In the genomic region with DNA sequence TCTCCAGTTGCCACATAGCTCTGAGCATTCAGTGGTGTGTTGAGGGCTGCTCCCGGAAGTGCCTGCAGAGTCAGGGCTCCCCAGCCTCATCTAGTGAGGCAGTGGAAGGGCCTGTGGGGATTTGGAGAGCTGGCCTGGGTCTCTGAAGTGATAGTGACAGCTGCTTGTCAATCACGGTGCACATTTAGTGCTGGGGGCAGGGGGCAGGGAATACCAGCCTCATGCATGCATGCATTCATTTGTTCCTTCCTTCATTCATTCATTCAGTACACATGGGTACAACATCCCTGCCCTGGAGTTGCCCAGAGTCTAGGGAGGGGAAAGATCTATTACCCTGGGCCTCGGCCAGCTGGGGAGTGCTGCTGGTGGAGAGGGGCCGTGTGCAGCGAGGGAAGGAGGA, we compare ENCODE assay signal across 19 cellular contexts. TPM values are rescaled to one million over a fixed set of nuclear protein-coding genes. Genes with fewer than 3 reads are reported as not detected.
DNase-seq lines count a peak whose midpoint lies in the region; ATAC-seq, FAIRE-seq and TF ChIP-seq lines count a peak whose summit lies in the region.
"Had no signal": no experiment of that assay in that cellular context is flagged by ENCODE, and none has a peak within 500 bp of the region (broad histone marks: within the 10 kb centered on the region; RNA-seq: fewer than 3 reads in every experiment).

No MANE protein-coding gene starts in this region.

- no peaks in the 10 kb centered on the region for H3K79me1 ChIP-seq in neuronal stem cell (ENCODE audit: low read depth, low read length)

- no peak for TF ChIP-seq EP300 in K562 (IDR thresholded peaks at IDR 0.05; ENCODE audit: low read length)

- 31% methylated on average over 3 of the region's 5 CpGs for WGBS in K562 (ENCODE audit: insufficient coverage, low coverage, missing lambda C conversion rate)
- WGBS in neuronal stem cell (ENCODE audit: extremely low coverage in 2 of 2, insufficient read length in 2 of 2, insufficient replicate concordance in 1 of 2), 2 donors, result no CpG with 5 or more reads among the region's 5 CpGs

- H4K8ac ChIP-seq in neuronal stem cell (ENCODE audit: low read depth, low read length), result no peak overlapping the region

- no peaks in the 10 kb centered on the region for H3K9me1 ChIP-seq in K562 (ENCODE audit: control insufficient read depth, insufficient read depth, low read length)

- H2AFZ ChIP-seq in K562 (ENCODE audit: low read depth, low read length), result peak overlapping the region; percentile 55; the same call in 1 of the 2 replicates
- H2AFZ ChIP-seq in neuronal stem cell (ENCODE audit: low read length), result no peak overlapping the region

- POLR2A ChIA-PET in K562 (lab: Yijun Ruan, JAX), result interaction anchor here (0.6 to 1.8 kb wide), 3 partner anchors 14 to 126 kb away, joined by 3 to 7 read pairs (median 4); no protein-coding TSS in a partner anchor

- H2AK5ac ChIP-seq in neuronal stem cell (ENCODE audit: low read depth, low read length), result no peak overlapping the region

- H3K27ac ChIP-seq in K562 (ENCODE audit: extremely low read depth, low read depth, low read length) (no peak overlapping the region), cingulate gyrus (ENCODE audit: low read depth, low read length) (peak overlapping the region; percentile 4), neuronal stem cell (replicated peaks; ENCODE audit: low read length) (no peak overlapping the region), upper lobe of right lung (no peak overlapping the region)

- no peak overlapping the region for H2BK12ac ChIP-seq in neuronal stem cell (ENCODE audit: low read length)

- H3K4me2 ChIP-seq in K562 (ENCODE audit: insufficient read depth, low read length) (no peak overlapping the region), neuronal stem cell (ENCODE audit: insufficient read depth, low read length, poor library complexity, severe bottlenecking) (no peak overlapping the region)

- no peak overlapping the region for H3K4ac ChIP-seq in neuronal stem cell (ENCODE audit: low read length)

- no peak for TF ChIP-seq POLR2A in K562 (conservative IDR thresholded peaks at IDR 0.05)

- intact Hi-C loops in K562 (cut with micrococcal nuclease) (no loop called here), upper lobe of right lung (cut with DNase I) (no loop called here)

- no peaks in the 10 kb centered on the region for H4K20me1 ChIP-seq in K562 (replicated peaks; ENCODE audit: control insufficient read depth, insufficient read depth, low read length)

- no peaks in the 10 kb centered on the region for H3K79me2 ChIP-seq in K562 (ENCODE audit: control insufficient read depth, insufficient read depth, low read length)

- peak overlapping the region; percentile 0 for H3K14ac ChIP-seq in neuronal stem cell (ENCODE audit: low read length)

- H3K9ac ChIP-seq in K562 (ENCODE audit: insufficient read depth in 1 of 2, low read depth in 2 of 2, low read length in 2 of 2) (no peak overlapping the region), neuronal stem cell (ENCODE audit: low read depth, low read length, poor library complexity) (no peak overlapping the region)

- H3K27me3 ChIP-seq in K562 (ENCODE audit: control insufficient read depth in 2 of 2, insufficient read depth in 2 of 2, low read length in 2 of 2), result no peaks in the 10 kb centered on the region
- H3K27me3 ChIP-seq in neuronal stem cell (ENCODE audit: control insufficient read depth in 3 of 3, insufficient read depth in 3 of 3, low read depth in 1 of 3, low read length in 3 of 3), result peaks cover 0 to 8% (median 0%) of the 10 kb centered on the region in 3 experiments
- H3K27me3 ChIP-seq in upper lobe of right lung, result no peaks in the 10 kb centered on the region
- H3K27me3 ChIP-seq: BE2C had no signal

- H3K36me3 ChIP-seq in K562 (ENCODE audit: control insufficient read depth, insufficient read depth, low read length) (no peaks in the 10 kb centered on the region), neuronal stem cell (replicated peaks in 1 of 2; ENCODE audit: control insufficient read depth in 2 of 2, insufficient read depth in 2 of 2, low read length in 2 of 2) (no peaks in the 10 kb centered on the region), upper lobe of right lung (no peaks in the 10 kb centered on the region)
- H3K36me3 ChIP-seq: BE2C had no signal

- H3K4me3 ChIP-seq in K562 (no peak overlapping the region), neuronal stem cell (ENCODE audit: low read length in 2 of 2) (no peak overlapping the region), upper lobe of right lung (no peak overlapping the region)

- H3K4me1 ChIP-seq in K562 (replicated peaks in 1 of 2; ENCODE audit: control insufficient read depth in 2 of 2, insufficient read depth in 2 of 2, low read length in 2 of 2), result peaks cover 0 to 14% of the 10 kb centered on the region in 2 experiments; a peak in 3 of 5 replicates
- H3K4me1 ChIP-seq in neuronal stem cell (ENCODE audit: control insufficient read depth in 2 of 2, insufficient read depth in 1 of 2, low read depth in 1 of 2, low read length in 2 of 2), result peaks cover 0 to 5% of the 10 kb centered on the region in 2 donors
- no peaks in the 10 kb centered on the region for H3K4me1 ChIP-seq in upper lobe of right lung
- H3K4me1 ChIP-seq: BE2C had no signal

- H4K91ac ChIP-seq in neuronal stem cell (ENCODE audit: low read depth, low read length, poor library complexity), result no peak overlapping the region

- no peak overlapping the region for H3K18ac ChIP-seq in neuronal stem cell (ENCODE audit: low read length)

- CTCF ChIA-PET in K562 (lab: Yijun Ruan, JAX; ENCODE audit: low intra/inter-chr PET ratio), result no interaction called here

- no peak overlapping the region for H2BK5ac ChIP-seq in neuronal stem cell (ENCODE audit: low read length)

- H2BK15ac ChIP-seq in neuronal stem cell (ENCODE audit: low read length), result no peak overlapping the region

- no TSS peak for BruUV-seq in K562 (replicated peaks; lab: Mats Ljungman, UMichigan)

- DNase-seq in K562 (ENCODE audit: extremely low read depth in 1 of 4, low spot score in 3 of 4) (no peak), neuronal stem cell (ENCODE audit: low spot score) (no peak), NCI-H748 (lab: John Stamatoyannopoulos, UW; ENCODE audit: unreplicated experiment) (no peak), UCSD-AML1 (lab: John Stamatoyannopoulos, UW; ENCODE audit: unreplicated experiment) (no peak), upper lobe of right lung (no peak)
- DNase-seq: ACHN; BE2C; C1 segment of cervical spinal cord; CD4-positive, CD25-positive, alpha-beta regulatory T cell; CD8-positive, alpha-beta memory T cell; COR-L47; DMS 273 treated with DMSO at 0.1 percent for 48 hours; DMS79; GDM1; GOT3; H9 had no signal

- FAIRE-seq in K562 (lab: Jason Lieb, UNC), result no peak
- FAIRE-seq: A204.1 had no signal

- no peak for ATAC-seq in K562
- ATAC-seq in upper lobe of right lung, result no peak

- in situ Hi-C loops in K562 (cut with MboI), result loop anchor here (25.0 kb wide), 1 partner anchor 850 kb away; no protein-coding TSS in a partner anchor

- no peaks in the 10 kb centered on the region for H3K9me3 ChIP-seq in K562 (replicated peaks; ENCODE audit: control insufficient read depth, insufficient read depth, low read depth, low read length)
- H3K9me3 ChIP-seq in neuronal stem cell (replicated peaks in 1 of 2; ENCODE audit: control insufficient read depth in 2 of 2, insufficient read depth in 1 of 2, low read depth in 1 of 2, low read length in 2 of 2), result no peaks in the 10 kb centered on the region
- no peaks in the 10 kb centered on the region for H3K9me3 ChIP-seq in upper lobe of right lung
- H3K9me3 ChIP-seq: BE2C had no signal

- no peak overlapping the region for H2BK120ac ChIP-seq in neuronal stem cell (ENCODE audit: low read depth, low read length)

- no peak overlapping the region for H3K23ac ChIP-seq in neuronal stem cell (ENCODE audit: low read depth, low read length, poor library complexity)

- TF ChIP-seq CTCF in K562 (IDR thresholded peaks at IDR 0.05 in 2 of 3, conservative IDR thresholded peaks at IDR 0.05 in 1 of 3; ENCODE audit: insufficient read depth in 2 of 3, low read depth in 1 of 3, low read length in 3 of 3) (no peak), upper lobe of right lung (IDR thresholded peaks at IDR 0.05) (no peak)

- no peak for TF ChIP-seq RAD21 in K562 (CRISPR knock-in tag; conservative IDR thresholded peaks at IDR 0.05 in 1 of 2, IDR thresholded peaks at IDR 0.05 in 1 of 2)

TF ChIP-seq in K562, 482 proteins besides CTCF, POLR2A, EP300 and RAD21:
- TF ChIP-seq, protein P1, sequence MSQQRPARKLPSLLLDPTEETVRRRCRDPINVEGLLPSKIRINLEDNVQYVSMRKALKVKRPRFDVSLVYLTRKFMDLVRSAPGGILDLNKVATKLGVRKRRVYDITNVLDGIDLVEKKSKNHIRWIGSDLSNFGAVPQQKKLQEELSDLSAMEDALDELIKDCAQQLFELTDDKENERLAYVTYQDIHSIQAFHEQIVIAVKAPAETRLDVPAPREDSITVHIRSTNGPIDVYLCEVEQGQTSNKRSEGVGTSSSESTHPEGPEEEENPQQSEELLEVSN (IDR thresholded peaks at IDR 0.05; ENCODE audit: borderline replicate concordance in 1 of 2, extremely low read depth in 1 of 2, insufficient read depth in 1 of 2, insufficient read length in 1 of 2, low read depth in 1 of 2, low read length in 1 of 2, poor library complexity in 1 of 2, severe bottlenecking in 1 of 2), result no peak
- peak; percentile 87 for TF ChIP-seq ZNF24 (IDR thresholded peaks at IDR 0.05)

RNA-seq across cellular contexts. Expression of a gene that starts 11.3 kb away (rescaled TPM):
- 1.4 TPM in 1 of 2 replicates, not detected in the other for total RNA-seq in K562 (2011; cell fraction: chromatin; rRNA removed; ENCODE audit: low replicate concordance)
- not detected in 2 replicates for total RNA-seq in K562 (2011; cell fraction: nucleolus; rRNA removed)
- not detected in 2 replicates for total RNA-seq in K562 (2011; cell fraction: nucleoplasm; rRNA removed)
- not detected in 2 replicates for total RNA-seq in K562 (2014; rRNA removed)
- total RNA-seq in K562 (2014; rRNA removed; fragmentation: Illumina TruSeq; extraction: Trizol), result not detected in 2 replicates
- total RNA-seq in K562 (2015; rRNA removed; fragmentation: Illumina TruSeq; extraction: Trizol), result not detected in 2 replicates
- not detected in 2 replicates for total RNA-seq in K562 (2021)
- polyA plus RNA-seq in K562 (2011; rRNA removed), result not detected in 2 replicates
- polyA plus RNA-seq in K562 (2011; cell fraction: cytosol; rRNA removed), result not detected in 2 replicates
- not detected in 2 replicates for polyA plus RNA-seq in K562 (2011; cell fraction: nucleus; rRNA removed)
- not detected in 2 replicates for polyA plus RNA-seq in K562 (2012)
- polyA plus RNA-seq in K562 (2014; fragmentation: Illumina TruSeq; extraction: Trizol), result not detected in 2 replicates
- not detected for polyA plus RNA-seq in K562 (2014; fragmentation: Nextera tagmentation; extraction: Ambion mirVana)
- not detected in 2 replicates for polyA plus RNA-seq in K562 (2014; rRNA removed)
- polyA minus RNA-seq in K562 (2011; rRNA and poly(A)+ RNA removed), result 0.70 TPM in 1 of 2 replicates, not detected in the other
- not detected in 2 replicates for polyA minus RNA-seq in K562 (2011; cell fraction: cytosol; rRNA and poly(A)+ RNA removed)
- not detected in 2 replicates for polyA minus RNA-seq in K562 (2011; cell fraction: nucleus; rRNA and poly(A)+ RNA removed)
- not detected for polyA plus RNA-seq in neuronal stem cell (2013, experiment 1 of 2)
- polyA plus RNA-seq in neuronal stem cell (2013, experiment 2 of 2), result not detected
- not detected for total RNA-seq in upper lobe of right lung
- total RNA-seq: CD4-positive, CD25-positive, alpha-beta regulatory T cell; CD8-positive, alpha-beta memory T cell; Daoy; H9 had no signal
- polyA plus RNA-seq: CD4-positive, CD25-positive, alpha-beta regulatory T cell; CD8-positive, alpha-beta memory T cell had no signal
